15 cellular contexts compared by ENCODE assay signal in genomic region chr12:69097619-69098368, GRCh38.
DNase-seq lines count a peak whose midpoint lies in the region; ATAC-seq and TF ChIP-seq lines count a peak whose summit lies in the region.
"Had no signal": no experiment of that assay in that cellular context is flagged by ENCODE, and none has a peak within 500 bp of the region (broad histone marks: within the 10 kb centered on the region; RNA-seq: fewer than 3 reads in every experiment).

No MANE protein-coding gene starts in this region.

- H3K9me3 Mint-ChIP-seq in nephron progenitor cell = peaks cover 24% of the 10 kb centered on the region
- no peaks in the 10 kb centered on the region for H3K9me3 Mint-ChIP-seq in activated CD8-positive, alpha-beta T cell treated with anti-CD3 and anti-CD28 coated beads, Interleukin-2, amount 10 ng/mL, durations not matched to agents 7 days and 5 days (ENCODE audit: insufficient read depth)
- H3K9me3 Mint-ChIP-seq: activated CD4-positive, alpha-beta T cell treated with anti-CD3 and anti-CD28 coated beads, Interleukin-2, amount 10 ng/mL, durations not matched to agents 24 days and 14 days; activated T-helper 17 cell treated with anti-CD3 and anti-CD28 coated beads, Interleukin-2, amount 50 U/mL, for 72 hours; T-helper 1 cell treated with Interleukin-12 subunit alpha and Interleukin-12 subunit beta and Interleukin-4 antibody, amounts not matched to agents 30 μg/mL and 1 μg/mL, for 36 hours had no signal

- DNase-seq in ELR (ENCODE audit: low read depth) (peak; percentile 33), M059J (ENCODE audit: low read depth) (peak; percentile 65), nephron progenitor cell (peak; percentile 17)
- no peak for DNase-seq in activated CD4-positive, alpha-beta T cell treated with anti-CD3 and anti-CD28 coated beads for 4 hours
- no peak for DNase-seq in activated CD8-positive, alpha-beta T cell treated with anti-CD3 and anti-CD28 coated beads, Interleukin-2, amount 10 ng/mL, durations not matched to agents 7 days and 5 days
- DNase-seq: activated CD4-positive, alpha-beta T cell treated with anti-CD3 and anti-CD28 coated beads, Interleukin-2, amount 10 ng/mL, durations not matched to agents 24 days and 14 days; body of pancreas; NCI-H1048 had no signal

- no peaks in the 10 kb centered on the region for H3K27me3 Mint-ChIP-seq in nephron progenitor cell (ENCODE audit: low read depth, poor library complexity)
- H3K27me3 Mint-ChIP-seq in activated CD8-positive, alpha-beta T cell treated with anti-CD3 and anti-CD28 coated beads, Interleukin-2, amount 10 ng/mL, durations not matched to agents 7 days and 5 days (ENCODE audit: low read depth) = peaks cover 8% of the 10 kb centered on the region

- H3K4me3 Mint-ChIP-seq in nephron progenitor cell = no peak overlapping the region
- H3K4me3 Mint-ChIP-seq in activated CD8-positive, alpha-beta T cell treated with anti-CD3 and anti-CD28 coated beads, Interleukin-2, amount 10 ng/mL, durations not matched to agents 7 days and 5 days = no peak overlapping the region
- H3K4me3 Mint-ChIP-seq: activated CD4-positive, alpha-beta T cell treated with anti-CD3 and anti-CD28 coated beads, Interleukin-2, amount 10 ng/mL, durations not matched to agents 24 days and 14 days; activated T-helper 17 cell treated with anti-CD3 and anti-CD28 coated beads, Interleukin-2, amount 50 U/mL, for 72 hours; T-helper 1 cell treated with Interleukin-12 subunit alpha and Interleukin-12 subunit beta and Interleukin-4 antibody, amounts not matched to agents 30 μg/mL and 1 μg/mL, for 36 hours had no signal

- H3K9me3 ChIP-seq in ectodermal cell (ENCODE audit: control insufficient read depth, low read length) = no peaks in the 10 kb centered on the region
- H3K9me3 ChIP-seq: body of pancreas had no signal

- no peaks in the 10 kb centered on the region for H3K27me3 ChIP-seq in ectodermal cell (ENCODE audit: control insufficient read depth, insufficient read depth, low read length, poor library complexity, severe bottlenecking)
- H3K27me3 ChIP-seq: body of pancreas had no signal

- POLR2A ChIA-PET in activated CD8-positive, alpha-beta T cell treated with anti-CD3 and anti-CD28 coated beads, Interleukin-2, amount 10 ng/mL, durations not matched to agents 7 days and 5 days (lab: Charles Lee) = no interaction called here

- H3K27ac Mint-ChIP-seq in nephron progenitor cell = no peak overlapping the region
- no peak overlapping the region for H3K27ac Mint-ChIP-seq in activated CD8-positive, alpha-beta T cell treated with anti-CD3 and anti-CD28 coated beads, Interleukin-2, amount 10 ng/mL, durations not matched to agents 7 days and 5 days
- H3K27ac Mint-ChIP-seq: activated CD4-positive, alpha-beta T cell treated with anti-CD3 and anti-CD28 coated beads, Interleukin-2, amount 10 ng/mL, durations not matched to agents 24 days and 14 days; activated T-helper 17 cell treated with anti-CD3 and anti-CD28 coated beads, Interleukin-2, amount 50 U/mL, for 72 hours; T-helper 1 cell treated with Interleukin-12 subunit alpha and Interleukin-12 subunit beta and Interleukin-4 antibody, amounts not matched to agents 30 μg/mL and 1 μg/mL, for 36 hours had no signal

- no peak overlapping the region for H3K4me3 ChIP-seq in ectodermal cell (ENCODE audit: insufficient read depth, low read depth, low read length)
- H3K4me3 ChIP-seq: body of pancreas, PC-9, smooth muscle cell had no signal

- no peak for TF ChIP-seq CTCF in nephron progenitor cell (IDR thresholded peaks at IDR 0.05)

- H3K4me1 Mint-ChIP-seq in nephron progenitor cell = peaks cover 32% of the 10 kb centered on the region
- H3K4me1 Mint-ChIP-seq in activated CD8-positive, alpha-beta T cell treated with anti-CD3 and anti-CD28 coated beads, Interleukin-2, amount 10 ng/mL, durations not matched to agents 7 days and 5 days (ENCODE audit: low read depth) = peaks cover under 1% of the 10 kb centered on the region
- H3K4me1 Mint-ChIP-seq: activated T-helper 17 cell treated with anti-CD3 and anti-CD28 coated beads, Interleukin-2, amount 50 U/mL, for 72 hours had no signal

- H3K4me1 ChIP-seq in ectodermal cell (ENCODE audit: control insufficient read depth, insufficient read depth, low read length) = peaks cover 19% of the 10 kb centered on the region

- no peak for ATAC-seq in HG03432 (IDR thresholded peaks at IDR 0.05; ENCODE audit: unreplicated experiment)
- no peak for ATAC-seq in activated CD8-positive, alpha-beta T cell treated with anti-CD3 and anti-CD28 coated beads, Interleukin-2, amount 10 ng/mL, durations not matched to agents 7 days and 5 days
- ATAC-seq in GM18517 (IDR thresholded peaks at IDR 0.05; ENCODE audit: unreplicated experiment) = no peak
- ATAC-seq: activated T-helper 17 cell treated with anti-CD3 and anti-CD28 coated beads, Interleukin-2, amount 50 U/mL, for 72 hours; body of pancreas had no signal

- CTCF ChIA-PET in activated CD8-positive, alpha-beta T cell treated with anti-CD3 and anti-CD28 coated beads, Interleukin-2, amount 10 ng/mL, durations not matched to agents 7 days and 5 days (lab: Charles Lee) = no interaction called here

- H3K36me3 Mint-ChIP-seq in nephron progenitor cell (ENCODE audit: low read depth) = no peaks in the 10 kb centered on the region
- H3K36me3 Mint-ChIP-seq in activated CD8-positive, alpha-beta T cell treated with anti-CD3 and anti-CD28 coated beads, Interleukin-2, amount 10 ng/mL, durations not matched to agents 7 days and 5 days (ENCODE audit: low read depth) = no peaks in the 10 kb centered on the region

- H3K36me3 ChIP-seq in ectodermal cell (ENCODE audit: control insufficient read depth, insufficient read depth, low read length) = no peaks in the 10 kb centered on the region

- peak overlapping the region; percentile 50 for H3K27ac ChIP-seq in ectodermal cell (ENCODE audit: insufficient read depth, low read depth, low read length, poor library complexity, severe bottlenecking)
- H3K27ac ChIP-seq: body of pancreas, PC-9 had no signal

- WGBS in ectodermal cell, 2 experiments = 79 to 85% methylated on average over 6 of the region's 6 CpGs

Comparison
In these comparisons a context has a peak if more than half of its experiments do, and no peak if none do; other contexts are left out.
1. DNase-seq: peak in ELR (single experiment), M059J (single experiment) and nephron progenitor cell (single experiment); none in activated CD4-positive, alpha-beta T cell treated with anti-CD3 and anti-CD28 coated beads for 4 hours (0 of 2) and activated CD8-positive, alpha-beta T cell treated with anti-CD3 and anti-CD28 coated beads, Interleukin-2, amount 10 ng/mL, durations not matched to agents 7 days and 5 days (single experiment).